In genomic region chr17:61678339-61678738, GRCh38 we compare ENCODE assay signal across 1 cellular context.
TF ChIP-seq lines count a peak whose summit lies in the region.

No MANE protein-coding gene starts in this region.

TF ChIP-seq in K562, 482 proteins besides CTCF, POLR2A, EP300 and RAD21 (continued from another document):
- peak; percentile 42 for TF ChIP-seq EWSR1 (IDR thresholded peaks at IDR 0.05; ENCODE audit: borderline replicate concordance, low read depth, partially characterized antibody)
- no peak for TF ChIP-seq SETDB1 (IDR thresholded peaks at IDR 0.05; ENCODE audit: low read length)
